1 cellular context compared by ENCODE assay signal in genomic region chr20:46084805-46085792, GRCh38.
TF ChIP-seq lines count a peak whose summit lies in the region.

No MANE protein-coding gene starts in this region.

TF ChIP-seq in HepG2, 621 proteins besides CTCF, POLR2A, EP300 and RAD21 (continued from another document):
- TF ChIP-seq MYPOP (CRISPR knock-in tag; IDR thresholded peaks at IDR 0.05) = no peak
- 0 out of 2 replicates have a peak, but pooled peaks have one; percentile 4 for TF ChIP-seq THAP11 (CRISPR knock-in tag; IDR thresholded peaks at IDR 0.05)
- TF ChIP-seq ZNF101 (CRISPR knock-in tag; IDR thresholded peaks at IDR 0.05; ENCODE audit: borderline replicate concordance, low read depth) = no peak
- no peak for TF ChIP-seq ZNF12 (CRISPR knock-in tag; IDR thresholded peaks at IDR 0.05)
- TF ChIP-seq GLI4 (CRISPR knock-in tag; IDR thresholded peaks at IDR 0.05; ENCODE audit: borderline replicate concordance) = no peak
- TF ChIP-seq MAFF (IDR thresholded peaks at IDR 0.05; ENCODE audit: low read depth, low read length) = no peak
- TF ChIP-seq ZNF703 (CRISPR knock-in tag; IDR thresholded peaks at IDR 0.05; ENCODE audit: borderline replicate concordance) = no peak
- no peak for TF ChIP-seq ONECUT2 (CRISPR knock-in tag; IDR thresholded peaks at IDR 0.05)
- no peak for TF ChIP-seq RARG (CRISPR knock-in tag; IDR thresholded peaks at IDR 0.05; ENCODE audit: low read depth)
- TF ChIP-seq CC2D1A (CRISPR knock-in tag; IDR thresholded peaks at IDR 0.05) = no peak
- TF ChIP-seq ZNF274 (CRISPR knock-in tag; IDR thresholded peaks at IDR 0.05) = no peak
- no peak for TF ChIP-seq SETDB1 (CRISPR knock-in tag; IDR thresholded peaks at IDR 0.05; ENCODE audit: borderline replicate concordance)
- no peak for TF ChIP-seq SRF (IDR thresholded peaks at IDR 0.05; ENCODE audit: low read depth, low read length)
- TF ChIP-seq ZNF501 (CRISPR knock-in tag; IDR thresholded peaks at IDR 0.05) = no peak
- TF ChIP-seq ISL2 (CRISPR knock-in tag; IDR thresholded peaks at IDR 0.05) = no peak
- TF ChIP-seq ZNF556 (CRISPR knock-in tag; IDR thresholded peaks at IDR 0.05; ENCODE audit: borderline replicate concordance) = no peak
- no peak for TF ChIP-seq IKZF5 (CRISPR knock-in tag; IDR thresholded peaks at IDR 0.05)
- TF ChIP-seq ZNF18 (CRISPR knock-in tag; IDR thresholded peaks at IDR 0.05; ENCODE audit: insufficient replicate concordance) = no peak
- TF ChIP-seq MYNN (CRISPR knock-in tag; IDR thresholded peaks at IDR 0.05; ENCODE audit: low read depth) = no peak
- no peak for TF ChIP-seq HNRNPL (IDR thresholded peaks at IDR 0.05; ENCODE audit: low read depth, low read length)
- no peak for TF ChIP-seq SALL1 (CRISPR knock-in tag; IDR thresholded peaks at IDR 0.05)
- TF ChIP-seq TGIF2 (CRISPR knock-in tag; IDR thresholded peaks at IDR 0.05) = no peak
- no peak for TF ChIP-seq U2AF1 (optimal IDR thresholded peaks at IDR 0.05; ENCODE audit: low read depth, low read length)
- TF ChIP-seq BRCA1 (CRISPR knock-in tag; IDR thresholded peaks at IDR 0.05) = no peak
- TF ChIP-seq ZNF883 (CRISPR knock-in tag; IDR thresholded peaks at IDR 0.05; ENCODE audit: not compliant biosample characterization) = no peak
- 0 out of 2 replicates have a peak, but pooled peaks have one; percentile 21 for TF ChIP-seq BATF2 (CRISPR knock-in tag; IDR thresholded peaks at IDR 0.05)
- no peak for TF ChIP-seq SRSF9 (IDR thresholded peaks at IDR 0.05; ENCODE audit: borderline replicate concordance, insufficient read depth, low read depth, low read length, poor library complexity, severe bottlenecking)
- no peak for TF ChIP-seq ARNT2 (CRISPR knock-in tag; IDR thresholded peaks at IDR 0.05; ENCODE audit: low read depth)
- no peak for TF ChIP-seq AGO1 (IDR thresholded peaks at IDR 0.05; ENCODE audit: low read depth, low read length, poor library complexity, severe bottlenecking)
- TF ChIP-seq SMARCC2 (IDR thresholded peaks at IDR 0.05) = no peak
- TF ChIP-seq KDM6A (CRISPR knock-in tag; IDR thresholded peaks at IDR 0.05; ENCODE audit: low read depth) = no peak
- peak; percentile 76; the same call in 1 of the 2 replicates for TF ChIP-seq JUND (CRISPR knock-in tag; IDR thresholded peaks at IDR 0.05)
- TF ChIP-seq FOSL1 (CRISPR knock-in tag; IDR thresholded peaks at IDR 0.05; ENCODE audit: borderline replicate concordance) = peak; percentile 78; the same call in 1 of the 2 replicates
- no peak for TF ChIP-seq UBTF (CRISPR knock-in tag; IDR thresholded peaks at IDR 0.05)
- TF ChIP-seq NCOA1 (CRISPR knock-in tag; IDR thresholded peaks at IDR 0.05) = no peak
- TF ChIP-seq ZNF143 (CRISPR knock-in tag; IDR thresholded peaks at IDR 0.05) = no peak
- TF ChIP-seq HINFP (CRISPR knock-in tag; IDR thresholded peaks at IDR 0.05; ENCODE audit: low read depth) = no peak
- no peak for TF ChIP-seq ZNF33B (CRISPR knock-in tag; IDR thresholded peaks at IDR 0.05)
- 0 out of 2 replicates have a peak, but pooled peaks have one; percentile 22 for TF ChIP-seq MED1 (CRISPR knock-in tag; IDR thresholded peaks at IDR 0.05)
- TF ChIP-seq PREB (CRISPR knock-in tag; IDR thresholded peaks at IDR 0.05) = no peak
- TF ChIP-seq TFDP1 (CRISPR knock-in tag; IDR thresholded peaks at IDR 0.05; ENCODE audit: borderline replicate concordance) = no peak
TF ChIP-seq in HepG2: peak in this region for 42.
